ENCODE assay signal across 10 cellular contexts in genomic region chr11:72201445-72201844, GRCh38. TPM values are rescaled to one million over a fixed set of nuclear protein-coding genes. Genes with fewer than 3 reads are reported as not detected.
"Had no signal": no experiment of that assay in that cellular context is flagged by ENCODE, and none has a peak within 500 bp of the region (broad histone marks: within the 10 kb centered on the region; RNA-seq: fewer than 3 reads in every experiment).

No MANE protein-coding gene starts in this region.

RNA-seq across cellular contexts. Expression of gene FOLR1, which starts 9.5 kb away (rescaled TPM):
- total RNA-seq: NCI-H460, OCI-LY7, RPMI7951, SK-MEL-5 had no signal

RNA-seq across cellular contexts. Expression of gene FOLR2, which starts 15.1 kb away (rescaled TPM):
- total RNA-seq: LHCN-M2, MCF 10A, NCI-H460, PC-9, RPMI7951, SJCRH30, SK-MEL-5, T-cell had no signal

RNA-seq across cellular contexts. Expression of gene PHOX2A, which starts 42.5 kb away (rescaled TPM):
- total RNA-seq: LHCN-M2, MCF 10A, NCI-H460, OCI-LY7, PC-9, Right ventricle myocardium inferior, RPMI7951, SJCRH30, SK-MEL-5, T-cell had no signal
